Comparison of ENCODE assay signal across 1 cellular context in the genomic region with DNA sequence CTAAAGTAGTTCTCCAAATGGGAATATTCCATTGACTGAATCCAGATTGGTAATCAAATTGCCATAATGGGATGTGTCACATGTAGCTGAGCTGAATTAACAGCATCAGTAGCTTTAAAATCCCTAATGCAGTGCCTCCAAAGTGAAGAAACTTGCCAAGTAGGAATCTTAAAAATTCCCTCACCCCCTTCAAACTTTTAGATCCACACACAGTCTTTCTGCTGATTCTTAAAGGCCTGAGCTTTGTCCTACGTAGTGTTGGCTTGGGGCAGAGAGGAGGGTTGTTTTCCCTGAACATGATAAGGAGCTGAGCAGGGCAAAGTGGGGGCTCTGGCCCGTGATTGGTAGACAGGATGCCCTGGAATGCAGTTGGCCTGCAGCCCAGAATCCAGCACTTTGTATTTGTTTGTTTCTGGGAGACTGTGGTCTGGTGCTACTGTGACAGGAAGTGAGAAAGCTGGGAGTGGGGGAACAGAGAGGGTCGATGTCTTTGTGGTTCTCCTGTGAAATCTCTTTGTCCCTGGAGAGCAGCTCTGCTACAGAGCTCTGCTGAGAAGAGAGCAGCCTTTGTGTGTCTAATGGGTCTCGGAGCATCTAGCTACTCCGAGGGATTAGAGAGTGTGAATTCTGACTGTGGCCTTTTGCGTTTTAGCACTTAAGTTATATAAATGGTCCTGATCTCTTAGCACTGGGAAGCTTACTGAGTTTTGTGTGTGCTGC.
TF ChIP-seq lines count a peak whose summit lies in the region.

No MANE protein-coding gene starts in this region.

TF ChIP-seq in HCT116, 20 proteins besides CTCF, POLR2A, EP300 and RAD21 (continued from another document):
- TF ChIP-seq, protein P1, sequence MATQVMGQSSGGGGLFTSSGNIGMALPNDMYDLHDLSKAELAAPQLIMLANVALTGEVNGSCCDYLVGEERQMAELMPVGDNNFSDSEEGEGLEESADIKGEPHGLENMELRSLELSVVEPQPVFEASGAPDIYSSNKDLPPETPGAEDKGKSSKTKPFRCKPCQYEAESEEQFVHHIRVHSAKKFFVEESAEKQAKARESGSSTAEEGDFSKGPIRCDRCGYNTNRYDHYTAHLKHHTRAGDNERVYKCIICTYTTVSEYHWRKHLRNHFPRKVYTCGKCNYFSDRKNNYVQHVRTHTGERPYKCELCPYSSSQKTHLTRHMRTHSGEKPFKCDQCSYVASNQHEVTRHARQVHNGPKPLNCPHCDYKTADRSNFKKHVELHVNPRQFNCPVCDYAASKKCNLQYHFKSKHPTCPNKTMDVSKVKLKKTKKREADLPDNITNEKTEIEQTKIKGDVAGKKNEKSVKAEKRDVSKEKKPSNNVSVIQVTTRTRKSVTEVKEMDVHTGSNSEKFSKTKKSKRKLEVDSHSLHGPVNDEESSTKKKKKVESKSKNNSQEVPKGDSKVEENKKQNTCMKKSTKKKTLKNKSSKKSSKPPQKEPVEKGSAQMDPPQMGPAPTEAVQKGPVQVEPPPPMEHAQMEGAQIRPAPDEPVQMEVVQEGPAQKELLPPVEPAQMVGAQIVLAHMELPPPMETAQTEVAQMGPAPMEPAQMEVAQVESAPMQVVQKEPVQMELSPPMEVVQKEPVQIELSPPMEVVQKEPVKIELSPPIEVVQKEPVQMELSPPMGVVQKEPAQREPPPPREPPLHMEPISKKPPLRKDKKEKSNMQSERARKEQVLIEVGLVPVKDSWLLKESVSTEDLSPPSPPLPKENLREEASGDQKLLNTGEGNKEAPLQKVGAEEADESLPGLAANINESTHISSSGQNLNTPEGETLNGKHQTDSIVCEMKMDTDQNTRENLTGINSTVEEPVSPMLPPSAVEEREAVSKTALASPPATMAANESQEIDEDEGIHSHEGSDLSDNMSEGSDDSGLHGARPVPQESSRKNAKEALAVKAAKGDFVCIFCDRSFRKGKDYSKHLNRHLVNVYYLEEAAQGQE (IDR thresholded peaks at IDR 0.05; ENCODE audit: low read depth) = no peak
- TF ChIP-seq YY1 (IDR thresholded peaks at IDR 0.05; ENCODE audit: extremely low read depth, insufficient replicate concordance, low read depth, low read length) (no peak), SP1 (IDR thresholded peaks at IDR 0.05; ENCODE audit: low read depth) (peak; percentile 93), EGR1 (IDR thresholded peaks at IDR 0.05; ENCODE audit: low read depth) (0 out of 2 replicates have a peak, but pooled peaks have one; percentile 25), TCF7L2 (IDR thresholded peaks at IDR 0.05; ENCODE audit: borderline replicate concordance, extremely low read depth, insufficient read depth, insufficient read length) (peak; percentile 71), ZFX (IDR thresholded peaks at IDR 0.05) (no peak), JUND (IDR thresholded peaks at IDR 0.05) (peak; percentile 52), SIN3A (IDR thresholded peaks at IDR 0.05; ENCODE audit: low read depth) (peak; percentile 48; the same call in 1 of the 2 replicates), SRF (IDR thresholded peaks at IDR 0.05; ENCODE audit: low read depth) (0 out of 2 replicates have a peak, but pooled peaks have one; percentile 42), ZNF274 (IDR thresholded peaks at IDR 0.05; ENCODE audit: low read depth, low read length) (no peak), ELF1 (IDR thresholded peaks at IDR 0.05; ENCODE audit: borderline replicate concordance, low read depth) (no peak)
- TF ChIP-seq, protein P2, sequence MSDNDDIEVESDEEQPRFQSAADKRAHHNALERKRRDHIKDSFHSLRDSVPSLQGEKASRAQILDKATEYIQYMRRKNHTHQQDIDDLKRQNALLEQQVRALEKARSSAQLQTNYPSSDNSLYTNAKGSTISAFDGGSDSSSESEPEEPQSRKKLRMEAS (IDR thresholded peaks at IDR 0.05) = peak; percentile 62
- TF ChIP-seq, protein P3, sequence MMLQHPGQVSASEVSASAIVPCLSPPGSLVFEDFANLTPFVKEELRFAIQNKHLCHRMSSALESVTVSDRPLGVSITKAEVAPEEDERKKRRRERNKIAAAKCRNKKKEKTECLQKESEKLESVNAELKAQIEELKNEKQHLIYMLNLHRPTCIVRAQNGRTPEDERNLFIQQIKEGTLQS (IDR thresholded peaks at IDR 0.05) = no peak
TF ChIP-seq in HCT116: peak in this region for 11.
